Comparison of ENCODE assay signal across 8 cellular contexts in genomic region chr11:126821832-126822231, GRCh38.
"Had no signal": no experiment of that assay in that cellular context is flagged by ENCODE, and none has a peak within 500 bp of the region (broad histone marks: within the 10 kb centered on the region; RNA-seq: fewer than 3 reads in every experiment).

No MANE protein-coding gene starts in this region.

- H3K4me3 ChIP-seq: GM23248, K562 had no signal

- FAIRE-seq: HepG2, K562 had no signal

- ATAC-seq: HepG2, K562 had no signal

- DNase-seq: GM23248, GOT3, H7, HCEC 1CT, IMR-90, KG1 had no signal
